ENCODE assay signal across 8 cellular contexts in the genomic region with DNA sequence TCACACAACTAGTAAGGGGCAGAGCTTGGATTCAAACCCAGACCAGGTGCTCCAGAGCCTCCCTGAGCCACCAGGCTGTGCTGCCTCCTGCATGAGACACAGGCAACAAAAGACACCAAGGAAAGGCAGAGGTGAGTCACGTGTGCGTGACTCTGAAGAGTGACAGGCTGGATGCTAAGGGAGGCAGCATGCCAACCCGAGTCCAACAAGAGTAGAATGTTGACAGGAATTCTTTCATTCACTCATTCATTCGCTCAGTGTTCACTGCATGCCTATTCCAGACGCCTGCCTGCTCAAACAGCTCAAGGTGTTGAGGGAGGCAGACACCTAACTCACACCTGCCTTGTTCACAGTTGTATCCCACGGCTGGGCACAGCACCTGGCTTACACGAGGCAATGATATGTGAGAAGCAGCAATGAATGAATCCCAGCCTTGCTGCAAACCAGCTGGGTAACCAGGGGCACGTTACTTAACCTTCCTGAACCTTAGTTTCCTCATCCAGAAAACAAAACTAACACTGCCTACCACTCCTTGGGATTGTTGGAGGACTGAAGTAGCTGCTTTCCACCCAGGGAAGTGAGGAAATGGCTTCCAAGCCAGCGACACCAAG.
DNase-seq lines count a peak whose midpoint lies in the region; ATAC-seq, FAIRE-seq and TF ChIP-seq lines count a peak whose summit lies in the region.

No MANE protein-coding gene starts in this region.

- H2AFZ ChIP-seq in HCT116 (ENCODE audit: low read depth, low read length, poor library complexity, severe bottlenecking) (no peak overlapping the region), GM12878 (ENCODE audit: control insufficient read depth, low read depth, low read length) (no peak overlapping the region)

- no peaks in the 10 kb centered on the region for H3K9me2 ChIP-seq in HCT116 (ENCODE audit: insufficient read depth)

- WGBS in GM12878 (ENCODE audit: insufficient coverage, insufficient replicate concordance, low lambda C conversion rate, missing lambda C conversion rate) = 17% methylated on average over 9 of the region's 9 CpGs

- TF ChIP-seq CTCF in HCT116 (IDR thresholded peaks at IDR 0.05 in 2 of 3, conservative IDR thresholded peaks at IDR 0.05 in 1 of 3; ENCODE audit: borderline replicate concordance in 1 of 3, insufficient read depth in 1 of 3, low read depth in 2 of 3, low read length in 2 of 3) (peak; percentile 32 to 56 (median 38); a peak in 5 of 6 replicates), GM12878 (IDR thresholded peaks at IDR 0.05 in 2 of 3, conservative IDR thresholded peaks at IDR 0.05 in 1 of 3; ENCODE audit: control insufficient read depth in 2 of 3, extremely low read depth in 1 of 3, insufficient read depth in 1 of 3, low read depth in 3 of 3, low read length in 3 of 3) (peak in 2 of 3 experiments; percentile 11 to 37; a peak in 2 of 6 replicates)

- peak overlapping the region; percentile 80 for H3K4me3 Mint-ChIP-seq in memory B cell

- H3K9ac ChIP-seq in HCT116 (ENCODE audit: low read length) (0 out of 2 replicates have a peak overlapping the region, but pooled peaks have one; percentile 9), GM12878 (ENCODE audit: control insufficient read depth, insufficient read depth, low read length) (peak overlapping the region; percentile 75)

- BruUV-seq in HCT116 (replicated peaks; lab: Mats Ljungman, UMichigan) (no TSS peak), GM12878 (replicated peaks; lab: Mats Ljungman, UMichigan) (no TSS peak)

- H3K4me1 ChIP-seq in HCT116 (ENCODE audit: control insufficient read depth in 1 of 2, insufficient read depth in 2 of 2, low read length in 2 of 2) (peaks cover 9 to 30% of the 10 kb centered on the region in 2 experiments), GM12878 (ENCODE audit: control insufficient read depth, insufficient read depth, low read length) (peaks cover 83% of the 10 kb centered on the region)

- peaks cover 66% of the 10 kb centered on the region for H3K4me1 Mint-ChIP-seq in memory B cell

- SMC1A ChIA-PET in GM12878 (lab: Charles Lee; ENCODE audit: uncharacterized antibody, unreplicated experiment) = interaction anchor here (0.8 to 4.8 kb wide), 15 partner anchors 9 to 103 kb away, joined by 3 to 35 read pairs (median 5); partner anchors contain the start of gene PACSIN2

- no peak for TF ChIP-seq POLR2A in HCT116 (IDR thresholded peaks at IDR 0.05; ENCODE audit: borderline replicate concordance, extremely low read depth, insufficient read depth, insufficient read length)
- TF ChIP-seq POLR2A in GM12878 (IDR thresholded peaks at IDR 0.05; ENCODE audit: low read depth, low read length) = 0 out of 2 replicates have a peak, but pooled peaks have one; percentile 24

- H4K20me1 ChIP-seq in HCT116 (ENCODE audit: insufficient read depth) (no peaks in the 10 kb centered on the region), GM12878 (ENCODE audit: control insufficient read depth, insufficient read depth) (no peaks in the 10 kb centered on the region)

- CTCF ChIA-PET in HCT116 (lab: Charles Lee) (interaction anchor here (0.6 to 1.5 kb wide), 2 partner anchors 59 to 84 kb away, joined by 3 read pairs; partner anchors contain the start of gene PACSIN2), GM12878 (lab: Yijun Ruan, JAX) (interaction anchor here (0.7 to 3.0 kb wide), 8 partner anchors 10 to 166 kb away, joined by 3 to 15 read pairs (median 6); no protein-coding TSS in a partner anchor)

- intact Hi-C loops in HCT116 (cut with micrococcal nuclease) (loop anchor here (10.0 kb wide), 1 partner anchor 164 kb away; no protein-coding TSS in a partner anchor), GM12878 (cut with micrococcal nuclease; ENCODE audit: unreplicated experiment) (loop anchor here (5.0 kb wide), 1 partner anchor 81 kb away; no protein-coding TSS in a partner anchor)

- no peaks in the 10 kb centered on the region for H3K27me3 Mint-ChIP-seq in memory B cell

- RAD21 ChIA-PET in HCT116 (lab: Charles Lee; ENCODE audit: low non-redundant PET in 1 of 2, low total read pairs in 2 of 2, uncharacterized antibody in 2 of 2, unreplicated experiment in 2 of 2) (no interaction called here), GM12878 (lab: Charles Lee; ENCODE audit: unreplicated experiment) (interaction anchor here (0.6 to 2.6 kb wide), 14 partner anchors 8 to 103 kb away, joined by 3 to 15 read pairs (median 4); partner anchors contain the start of gene ARFGAP3)

- peak; percentile 41 for DNase-seq in AG20443 (ENCODE audit: low spot score)
- peak; percentile 46 for DNase-seq in HCT116 (ENCODE audit: low read depth, low spot score)
- no peak for DNase-seq in GM12878 (ENCODE audit: low read depth, low spot score)
- no peak for DNase-seq in memory B cell (ENCODE audit: low spot score in 2 of 2)
- DNase-seq in stimulated activated naive CD4-positive, alpha-beta T cell (lab: John Stamatoyannopoulos, UW) = no peak
- no peak for DNase-seq in foreskin melanocyte
- DNase-seq in epidermal melanocyte (ENCODE audit: insufficient read length, low spot score) = no peak

- peak overlapping the region; percentile 23 for H3K4me2 ChIP-seq in HCT116 (ENCODE audit: low read length)
- H3K4me2 ChIP-seq in GM12878 (ENCODE audit: control insufficient read depth, insufficient read depth) = peak overlapping the region; percentile 98

- ATAC-seq in HCT116 (peak; percentile 97), GM12878 (peak; percentile 33), memory B cell (ENCODE audit: low read depth) (no peak), GM18858 (IDR thresholded peaks at IDR 0.05; ENCODE audit: unreplicated experiment) (no peak)

- TF ChIP-seq EP300 in GM12878 (IDR thresholded peaks at IDR 0.05; ENCODE audit: borderline replicate concordance in 1 of 2, control insufficient read depth in 1 of 2, low read depth in 2 of 2, low read length in 2 of 2) = no peak

- in situ Hi-C loops in GM12878 (cut with MboI) = no loop called here

- H3K36me3 Mint-ChIP-seq in memory B cell = peaks cover 3% of the 10 kb centered on the region

- no peak overlapping the region for H3K4me3 ChIP-seq in HCT116 (replicated peaks in 1 of 2; ENCODE audit: low read depth in 1 of 2, low read length in 2 of 2)
- peak overlapping the region; percentile 46; the same call in 1 of the 2 replicates for H3K4me3 ChIP-seq in GM12878

- H3K27me3 ChIP-seq in HCT116 (ENCODE audit: insufficient read depth, low read length) (no peaks in the 10 kb centered on the region), GM12878 (replicated peaks in 1 of 2; ENCODE audit: control insufficient read depth in 2 of 2, insufficient read depth in 2 of 2, low read length in 1 of 2) (no peaks in the 10 kb centered on the region)

- H3K79me2 ChIP-seq in HCT116 (ENCODE audit: insufficient read depth, low read length) = peaks cover 73% of the 10 kb centered on the region
- H3K79me2 ChIP-seq in GM12878 (ENCODE audit: control insufficient read depth, insufficient read depth, low read length) = peaks cover 86% of the 10 kb centered on the region

- H3K36me3 ChIP-seq in HCT116 (ENCODE audit: control insufficient read depth in 1 of 2, insufficient read depth in 2 of 2, low read length in 2 of 2) (no peaks in the 10 kb centered on the region), GM12878 (ENCODE audit: control insufficient read depth in 2 of 2, insufficient read depth in 2 of 2, low read length in 1 of 2) (0 out of 4 replicates have a peak, but pooled peaks cover 0 to 5% of the 10 kb centered on the region in 2 experiments)

- no peaks in the 10 kb centered on the region for H3K9me3 ChIP-seq in HCT116 (ENCODE audit: control insufficient read depth in 1 of 2, insufficient read depth in 1 of 2, low read depth in 1 of 2, low read length in 2 of 2)
- no peaks in the 10 kb centered on the region; the same call in 2 of the 3 replicates for H3K9me3 ChIP-seq in GM12878 (replicated peaks; ENCODE audit: control insufficient read depth, insufficient read depth, low read length)

- TF ChIP-seq RAD21 in HCT116 (IDR thresholded peaks at IDR 0.05; ENCODE audit: low read depth) = peak; percentile 61
- TF ChIP-seq RAD21 in GM12878 (IDR thresholded peaks at IDR 0.05; ENCODE audit: insufficient read depth, low read depth, low read length) = peak; percentile 37; the same call in 1 of the 2 replicates

- POLR2A ChIA-PET in HCT116 (lab: Charles Lee) (interaction anchor here (1.1 to 1.4 kb wide), 2 partner anchors 9 to 315 kb away, joined by 3 read pairs; no protein-coding TSS in a partner anchor), GM12878 (lab: Charles Lee) (interaction anchor here (0.5 to 3.9 kb wide), 9 partner anchors 9 to 155 kb away, joined by 3 to 15 read pairs (median 5); no protein-coding TSS in a partner anchor)

- H3K9me3 Mint-ChIP-seq in memory B cell = no peaks in the 10 kb centered on the region

- H3K27ac Mint-ChIP-seq in memory B cell = peak overlapping the region; percentile 99

- H3K27ac ChIP-seq in HCT116 (ENCODE audit: low read depth, low read length) = no peak overlapping the region
- peak overlapping the region; percentile 99 for H3K27ac ChIP-seq in GM12878 (ENCODE audit: control insufficient read depth, insufficient read depth)

- FAIRE-seq in GM12878 (lab: Jason Lieb, UNC) = no peak

TF ChIP-seq in HCT116, 20 proteins besides CTCF, POLR2A, EP300 and RAD21 (continues in another document):
- peak; percentile 39; the same call in 1 of the 2 replicates for TF ChIP-seq CBX3 (IDR thresholded peaks at IDR 0.05; ENCODE audit: low read depth)
- no peak for TF ChIP-seq SP1 (IDR thresholded peaks at IDR 0.05; ENCODE audit: low read depth)
- peak; percentile 75 for TF ChIP-seq MAX (IDR thresholded peaks at IDR 0.05)

TF ChIP-seq in GM12878, 131 proteins besides CTCF, POLR2A, EP300 and RAD21 (continues in another document):
- peak; percentile 60; the same call in 1 of the 2 replicates for TF ChIP-seq POLR2AphosphoS5 (IDR thresholded peaks at IDR 0.05; ENCODE audit: low read length)

Comparison
In these comparisons a context has a peak if more than half of its experiments do, and no peak if none do; other contexts are left out.
1. DNase-seq: peak in AG20443 (single experiment) and HCT116 (single experiment); none in GM12878 (single experiment), memory B cell (0 of 2), stimulated activated naive CD4-positive, alpha-beta T cell (0 of 6), foreskin melanocyte (single experiment) and epidermal melanocyte (single experiment).
2. ATAC-seq: peak in HCT116 (single experiment) and GM12878 (single experiment); none in memory B cell (single experiment) and GM18858 (single experiment).